Comparison of ENCODE assay signal across 17 cellular contexts in genomic region chr9:113988951-113989780, GRCh38.
A peak's percentile ranks its signal among the peaks of the same experiment; 100 is the strongest.
DNase-seq lines count a peak whose midpoint lies in the region; ATAC-seq and TF ChIP-seq lines count a peak whose summit lies in the region.
"Had no signal": no experiment of that assay in that cellular context is flagged by ENCODE, and none has a peak within 500 bp of the region (broad histone marks: within the 10 kb centered on the region; RNA-seq: fewer than 3 reads in every experiment).

No MANE protein-coding gene starts in this region.

- H3K4me3 ChIP-seq in H7 (ENCODE audit: insufficient read depth, low read depth, low read length) (no peak overlapping the region), right cardiac atrium (ENCODE audit: low read length) (no peak overlapping the region), sigmoid colon (no peak overlapping the region)
- H3K4me3 ChIP-seq: suprapubic skin had no signal

- no peak for TF ChIP-seq EP300 in sigmoid colon (IDR thresholded peaks at IDR 0.05)

- no peak for TF ChIP-seq CTCF in sigmoid colon (IDR thresholded peaks at IDR 0.05)

- peak; percentile 39 for DNase-seq in H7
- DNase-seq in cerebellum (ENCODE audit: low spot score), result peak; percentile 51
- DNase-seq in right cardiac atrium, result peak; percentile 87 to 89 (median 89)
- peak; percentile 82 for DNase-seq in sigmoid colon
- DNase-seq: activated CD4-positive, CD25-positive, alpha-beta regulatory T cell; activated CD8-positive, alpha-beta memory T cell treated with anti-CD3 and anti-CD28 coated beads, Interleukin-2, amount 50 U/mL, for 4 hours; activated naive CD4-positive, alpha-beta T cell treated with Interleukin-2 at 50 U/mL for 16 hours; effector memory CD8-positive, alpha-beta T cell; Karpas-422; NCI-H510A treated with DMSO at 0.1 percent for 48 hours; PC-3; T-helper 1 cell had no signal

- 71% methylated on average over 14 of the region's 14 CpGs for WGBS in right cardiac atrium
- WGBS in sigmoid colon, 2 donors, result 86 to 93% methylated on average over 14 of the region's 14 CpGs

- no peaks in the 10 kb centered on the region for H3K27me3 ChIP-seq in H7 (ENCODE audit: control insufficient read depth, insufficient read depth, low read length)
- no peaks in the 10 kb centered on the region for H3K27me3 ChIP-seq in right cardiac atrium (ENCODE audit: control insufficient read depth, insufficient read depth)
- no peaks in the 10 kb centered on the region for H3K27me3 ChIP-seq in sigmoid colon
- H3K27me3 ChIP-seq: suprapubic skin had no signal

- ATAC-seq in right cardiac atrium, result peak; percentile 77 to 78
- ATAC-seq in HG03469 (IDR thresholded peaks at IDR 0.05; ENCODE audit: unreplicated experiment), result no peak
- no peak for ATAC-seq in GM21619 (IDR thresholded peaks at IDR 0.05; ENCODE audit: unreplicated experiment)
- ATAC-seq in SK-N-SH treated with all-trans-retinoic acid at 6 μM for 48 hours, result no peak
- no peak for ATAC-seq in HG03139 (IDR thresholded peaks at IDR 0.05; ENCODE audit: unreplicated experiment)
- ATAC-seq: effector memory CD8-positive, alpha-beta T cell; PC-3 had no signal

- intact Hi-C loops in right cardiac atrium (cut with DNase I), result loop anchor here in 1 of 4 donors (10.0 kb wide), 1 partner anchor 104 kb away; no protein-coding TSS in a partner anchor
- intact Hi-C loops in sigmoid colon (cut with DNase I), result no loop called here

- TF ChIP-seq POLR2A in sigmoid colon (IDR thresholded peaks at IDR 0.05), result no peak

- H3K27ac ChIP-seq in right cardiac atrium (ENCODE audit: low read length) (no peak overlapping the region), sigmoid colon (peak overlapping the region in 1 of 4 donors; percentile 20)
- H3K27ac ChIP-seq: suprapubic skin had no signal

- no peaks in the 10 kb centered on the region for H3K9me3 ChIP-seq in right cardiac atrium (ENCODE audit: control insufficient read depth, low read length)
- no peaks in the 10 kb centered on the region for H3K9me3 ChIP-seq in sigmoid colon
- H3K9me3 ChIP-seq: suprapubic skin had no signal

- peaks cover 19% of the 10 kb centered on the region for H3K4me1 ChIP-seq in right cardiac atrium (ENCODE audit: control insufficient read depth, insufficient read depth, low read length)
- peaks cover 0 to 20% (median 16%) of the 10 kb centered on the region in 4 donors for H3K4me1 ChIP-seq in sigmoid colon

- H3K36me3 ChIP-seq in H7 (replicated peaks; ENCODE audit: control insufficient read depth, insufficient read depth, low read length) (no peaks in the 10 kb centered on the region; the same call in 1 of the 2 replicates), sigmoid colon (peaks cover 0 to 10% (median 0%) of the 10 kb centered on the region in 4 donors)

TF ChIP-seq in SK-N-SH treated with all-trans-retinoic acid at 6 μM for 48 hours, 23 proteins besides CTCF, POLR2A, EP300 and RAD21:
- TF ChIP-seq GLIS3 (CRISPR knock-in tag; IDR thresholded peaks at IDR 0.05), result no peak
- no peak for TF ChIP-seq BACH2 (CRISPR knock-in tag; IDR thresholded peaks at IDR 0.05; ENCODE audit: borderline replicate concordance)
- no peak for TF ChIP-seq PPARA (CRISPR knock-in tag; IDR thresholded peaks at IDR 0.05; ENCODE audit: borderline replicate concordance)
- TF ChIP-seq, protein P1, sequence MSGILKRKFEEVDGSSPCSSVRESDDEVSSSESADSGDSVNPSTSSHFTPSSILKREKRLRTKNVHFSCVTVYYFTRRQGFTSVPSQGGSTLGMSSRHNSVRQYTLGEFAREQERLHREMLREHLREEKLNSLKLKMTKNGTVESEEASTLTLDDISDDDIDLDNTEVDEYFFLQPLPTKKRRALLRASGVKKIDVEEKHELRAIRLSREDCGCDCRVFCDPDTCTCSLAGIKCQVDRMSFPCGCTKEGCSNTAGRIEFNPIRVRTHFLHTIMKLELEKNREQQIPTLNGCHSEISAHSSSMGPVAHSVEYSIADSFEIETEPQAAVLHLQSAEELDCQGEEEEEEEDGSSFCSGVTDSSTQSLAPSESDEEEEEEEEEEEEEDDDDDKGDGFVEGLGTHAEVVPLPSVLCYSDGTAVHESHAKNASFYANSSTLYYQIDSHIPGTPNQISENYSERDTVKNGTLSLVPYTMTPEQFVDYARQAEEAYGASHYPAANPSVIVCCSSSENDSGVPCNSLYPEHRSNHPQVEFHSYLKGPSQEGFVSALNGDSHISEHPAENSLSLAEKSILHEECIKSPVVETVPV (CRISPR knock-in tag; IDR thresholded peaks at IDR 0.05), result no peak
- TF ChIP-seq TOX (CRISPR knock-in tag; IDR thresholded peaks at IDR 0.05; ENCODE audit: borderline replicate concordance), result no peak
- no peak for TF ChIP-seq ZNF565 (CRISPR knock-in tag; conservative IDR thresholded peaks at IDR 0.05; ENCODE audit: low read depth)
- TF ChIP-seq ZC3H10 (CRISPR knock-in tag; IDR thresholded peaks at IDR 0.05), result no peak

Comparison
In these comparisons a context has a peak if more than half of its experiments do, and no peak if none do; other contexts are left out.
1. DNase-seq: peak in every context shown above with its lines; median percentile 89 in right cardiac atrium; 82 in sigmoid colon; 51 in cerebellum; 39 in H7.
2. ATAC-seq: peak in right cardiac atrium (2 of 2); none in HG03469 (single experiment), GM21619 (single experiment), SK-N-SH treated with all-trans-retinoic acid at 6 μM for 48 hours (single experiment) and HG03139 (single experiment).